Comparison of ENCODE assay signal across 8 cellular contexts in genomic region chr15:67101981-67102929, GRCh38. TPM values are rescaled to one million over a fixed set of nuclear protein-coding genes. Genes with fewer than 3 reads are reported as not detected.
DNase-seq lines count a peak whose midpoint lies in the region; ATAC-seq and TF ChIP-seq lines count a peak whose summit lies in the region.

No MANE protein-coding gene starts in this region.

- H3K4me3 Mint-ChIP-seq in activated T-cell treated with anti-CD3 and anti-CD28 coated beads, Interleukin-2, amount 50 U/mL, for 4 hours: no peak overlapping the region
- H3K4me3 Mint-ChIP-seq in naive thymus-derived CD4-positive, alpha-beta T cell: no peak overlapping the region

- peaks cover 92 to 95% of the 10 kb centered on the region in 2 donors for H3K4me1 ChIP-seq in naive thymus-derived CD4-positive, alpha-beta T cell (ENCODE audit: control insufficient read depth in 2 of 2, insufficient read depth in 2 of 2, low read length in 2 of 2)

- peak; percentile 28 for DNase-seq in activated T-cell treated with anti-CD3 and anti-CD28 coated beads, Interleukin-2, amount 50 U/mL, for 4 hours
- DNase-seq in naive thymus-derived CD4-positive, alpha-beta T cell: peak in 1 of 9 donors; percentile 51
- no peak for DNase-seq in HEK293T (ENCODE audit: extremely low spot score)
- no peak for DNase-seq in NCI-H1092 (lab: John Stamatoyannopoulos, UW)
- no peak for DNase-seq in cerebellar nuclear complex (lab: John Stamatoyannopoulos, UW)
- no peak for DNase-seq in caudate nucleus (lab: John Stamatoyannopoulos, UW)

- intact Hi-C loops in naive thymus-derived CD4-positive, alpha-beta T cell (cut with micrococcal nuclease): loop anchor here (1.0 to 2.0 kb wide), 11 partner anchors 10 to 153 kb away; partner anchors contain the start of genes AAGAB (in 1 of the 2), IQCH (in 1 of the 2) and SMAD3 (in 1 of the 2)

- H3K27me3 ChIP-seq in naive thymus-derived CD4-positive, alpha-beta T cell (ENCODE audit: control insufficient read depth in 2 of 2, insufficient read depth in 2 of 2, low read length in 2 of 2): no peaks in the 10 kb centered on the region

- POLR2A ChIA-PET in naive thymus-derived CD4-positive, alpha-beta T cell (lab: Charles Lee): interaction anchor here (0.9 to 5.7 kb wide), 19 partner anchors 9 to 647 kb away, joined by 3 to 60 read pairs (median 3); partner anchors contain the start of gene SMAD3
- POLR2A ChIA-PET in HEK293T (lab: Yijun Ruan, JAX): interaction anchor here (1.4 kb wide), 1 partner anchor 23 kb away, joined by 3 read pairs; no protein-coding TSS in a partner anchor

- H3K4me1 Mint-ChIP-seq in activated T-cell treated with anti-CD3 and anti-CD28 coated beads, Interleukin-2, amount 50 U/mL, for 4 hours (ENCODE audit: low read depth): peaks cover 28% of the 10 kb centered on the region
- peaks cover 24 to 64% (median 25%) of the 10 kb centered on the region in 7 donors for H3K4me1 Mint-ChIP-seq in naive thymus-derived CD4-positive, alpha-beta T cell

- peak; percentile 52 for ATAC-seq in GM19023 (IDR thresholded peaks at IDR 0.05; ENCODE audit: unreplicated experiment)
- ATAC-seq in HG03457 (IDR thresholded peaks at IDR 0.05; ENCODE audit: unreplicated experiment): peak; percentile 35
- peak; percentile 51 to 60 for ATAC-seq in activated T-cell treated with anti-CD3 and anti-CD28 coated beads, Interleukin-2, amount 50 U/mL, for 4 hours
- ATAC-seq in naive thymus-derived CD4-positive, alpha-beta T cell: peak; percentile 62

- peak overlapping the region; percentile 15 for H3K4me3 ChIP-seq in naive thymus-derived CD4-positive, alpha-beta T cell (ENCODE audit: low read length)

- H3K27ac ChIP-seq in naive thymus-derived CD4-positive, alpha-beta T cell (ENCODE audit: low read depth, low read length): no peak overlapping the region
- H3K27ac ChIP-seq in caudate nucleus (ENCODE audit: low read depth, low read length): no peak overlapping the region

- no peaks in the 10 kb centered on the region for H3K9me3 Mint-ChIP-seq in activated T-cell treated with anti-CD3 and anti-CD28 coated beads, Interleukin-2, amount 50 U/mL, for 4 hours
- peaks cover 0 to 2% (median 0%) of the 10 kb centered on the region in 11 donors for H3K9me3 Mint-ChIP-seq in naive thymus-derived CD4-positive, alpha-beta T cell

- H3K27me3 Mint-ChIP-seq in activated T-cell treated with anti-CD3 and anti-CD28 coated beads, Interleukin-2, amount 50 U/mL, for 4 hours (ENCODE audit: low read depth): no peaks in the 10 kb centered on the region
- H3K27me3 Mint-ChIP-seq in naive thymus-derived CD4-positive, alpha-beta T cell: no peaks in the 10 kb centered on the region

- H3K9me3 ChIP-seq in naive thymus-derived CD4-positive, alpha-beta T cell (ENCODE audit: control insufficient read depth in 2 of 3, low read length in 3 of 3): no peaks in the 10 kb centered on the region

- CTCF ChIA-PET in naive thymus-derived CD4-positive, alpha-beta T cell (lab: Charles Lee): interaction anchor here (0.7 to 2.3 kb wide), 10 partner anchors 14 to 140 kb away, joined by 3 to 8 read pairs (median 3); partner anchors contain the start of gene SMAD3
- CTCF ChIA-PET in HEK293T (lab: Yijun Ruan, JAX): interaction anchor here (0.6 to 1.2 kb wide), 3 partner anchors 31 to 248 kb away, joined by 3 to 4 read pairs (median 3); no protein-coding TSS in a partner anchor

- peaks cover 1% of the 10 kb centered on the region for H3K36me3 Mint-ChIP-seq in activated T-cell treated with anti-CD3 and anti-CD28 coated beads, Interleukin-2, amount 50 U/mL, for 4 hours (ENCODE audit: insufficient read depth)
- peaks cover 0 to 54% (median 5%) of the 10 kb centered on the region in 5 donors for H3K36me3 Mint-ChIP-seq in naive thymus-derived CD4-positive, alpha-beta T cell

- H3K27ac Mint-ChIP-seq in naive thymus-derived CD4-positive, alpha-beta T cell: no peak overlapping the region

- H3K36me3 ChIP-seq in naive thymus-derived CD4-positive, alpha-beta T cell (ENCODE audit: control insufficient read depth in 2 of 3, insufficient read depth in 3 of 3, low read length in 3 of 3): no peaks in the 10 kb centered on the region

TF ChIP-seq in HEK293T, 16 proteins besides CTCF, POLR2A, EP300 and RAD21:
- TF ChIP-seq ZNF384 (IDR thresholded peaks at IDR 0.05) (no peak), HDGF (IDR thresholded peaks at IDR 0.05; ENCODE audit: borderline replicate concordance) (no peak), FOXM1 (IDR thresholded peaks at IDR 0.05; ENCODE audit: borderline replicate concordance) (no peak), ELF4 (IDR thresholded peaks at IDR 0.05) (no peak), CTBP1 (IDR thresholded peaks at IDR 0.05; ENCODE audit: borderline replicate concordance) (no peak), SP1 (IDR thresholded peaks at IDR 0.05) (no peak), LEF1 (IDR thresholded peaks at IDR 0.05; ENCODE audit: borderline replicate concordance) (no peak), ARNT (IDR thresholded peaks at IDR 0.05) (no peak), PKNOX1 (IDR thresholded peaks at IDR 0.05) (no peak), FOXK2 (IDR thresholded peaks at IDR 0.05) (no peak), BHLHE40 (IDR thresholded peaks at IDR 0.05; ENCODE audit: borderline replicate concordance) (no peak)

RNA-seq across cellular contexts. Expression of gene SMAD3, which starts 36.9 kb away (rescaled TPM):
- 10 to 100 TPM; 23.2 to 25.7 (median 24.4) TPM for total RNA-seq in activated T-cell treated with anti-CD3 and anti-CD28 coated beads, Interleukin-2, amount 50 U/mL, for 4 hours
- 100 to 1,000 TPM in 3 of 5 experiments, 10 to 100 TPM in 2; 27.4 to 142 (median 113) TPM for total RNA-seq in naive thymus-derived CD4-positive, alpha-beta T cell
- polyA plus RNA-seq in naive thymus-derived CD4-positive, alpha-beta T cell: 10 to 100 TPM in 1 of 2 donors, 1 to 10 TPM in 1; 4.0 to 11.5 TPM
